ENCODE assay signal across 13 cellular contexts in the genomic region with DNA sequence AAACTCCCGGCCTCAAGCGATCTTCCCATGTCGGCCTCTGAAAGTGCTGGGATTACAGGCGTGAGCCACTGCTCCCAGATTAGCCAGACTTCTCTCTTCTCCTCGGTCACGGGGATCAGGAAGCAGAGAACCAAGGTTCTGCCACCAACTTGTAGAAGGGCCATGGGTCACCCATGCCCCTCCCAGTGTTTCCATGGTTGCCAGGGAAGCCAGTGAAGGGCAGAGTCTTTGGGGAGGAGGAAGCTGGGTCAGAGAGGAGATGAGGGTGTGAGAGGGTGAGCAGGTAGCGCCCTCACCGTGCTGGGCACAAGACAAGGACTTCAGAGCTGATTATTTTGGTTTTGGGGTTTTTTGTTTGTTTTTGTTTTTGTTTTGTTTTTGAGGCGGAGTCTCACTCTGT.
DNase-seq lines count a peak whose midpoint lies in the region; ATAC-seq, FAIRE-seq and TF ChIP-seq lines count a peak whose summit lies in the region.
"Had no signal": no experiment of that assay in that cellular context is flagged by ENCODE, and none has a peak within 500 bp of the region (broad histone marks: within the 10 kb centered on the region; RNA-seq: fewer than 3 reads in every experiment).

No MANE protein-coding gene starts in this region.

- FAIRE-seq in astrocyte (lab: Jason Lieb, UNC) = no peak

- 76 to 77% methylated on average over 9 of the region's 9 CpGs for WGBS in thyroid gland, 2 donors

- H3K36me3 Mint-ChIP-seq in astrocyte (ENCODE audit: low read depth, unreplicated experiment) = peaks cover 3% of the 10 kb centered on the region
- H3K36me3 Mint-ChIP-seq: T-cell had no signal

- H3K9me3 ChIP-seq in astrocyte (ENCODE audit: insufficient read depth, low read depth, low read length) (peaks cover 11% of the 10 kb centered on the region), lower lobe of right lung (no peaks in the 10 kb centered on the region), thyroid gland (no peaks in the 10 kb centered on the region)
- H3K9me3 ChIP-seq in effector memory CD4-positive, alpha-beta T cell (ENCODE audit: control insufficient read depth, low read length) = no peaks in the 10 kb centered on the region

- H3K4me1 ChIP-seq in astrocyte (ENCODE audit: insufficient read depth, low read length) (peaks cover 22% of the 10 kb centered on the region), lower lobe of right lung (peaks cover 57% of the 10 kb centered on the region), thyroid gland (peaks cover 55 to 69% of the 10 kb centered on the region in 2 donors)
- peaks cover 22% of the 10 kb centered on the region for H3K4me1 ChIP-seq in effector memory CD4-positive, alpha-beta T cell (ENCODE audit: control insufficient read depth, insufficient read depth, low read length, poor library complexity, severe bottlenecking)

- no peak overlapping the region for H3K27ac Mint-ChIP-seq in astrocyte (ENCODE audit: unreplicated experiment)
- H3K27ac Mint-ChIP-seq: stimulated activated effector memory CD8-positive, alpha-beta T cell treated with anti-CD3 and anti-CD28 coated beads, Interleukin-12 subunit alpha, Interleukin-12 subunit beta, amount 100 ng/mL, for 72 hours had no signal

- H3K79me2 ChIP-seq in astrocyte (ENCODE audit: insufficient read depth, low read length) = no peaks in the 10 kb centered on the region

- H3K9me3 Mint-ChIP-seq in astrocyte (ENCODE audit: unreplicated experiment) = peaks cover 21% of the 10 kb centered on the region

- intact Hi-C loops in lower lobe of right lung (cut with DNase I) (no loop called here), thyroid gland (cut with DNase I) (no loop called here)

- H3K4me3 ChIP-seq in astrocyte (ENCODE audit: insufficient read depth, low read depth, low read length) (no peak overlapping the region), lower lobe of right lung (no peak overlapping the region), thyroid gland (replicated peaks in 1 of 3) (no peak overlapping the region)
- H3K4me3 ChIP-seq in effector memory CD4-positive, alpha-beta T cell (ENCODE audit: insufficient read depth, low read depth, low read length, poor library complexity, severe bottlenecking) = no peak overlapping the region

- H2AFZ ChIP-seq in astrocyte (ENCODE audit: low read depth, low read length) = peak overlapping the region; percentile 5

- peak in 1 of 2 donors; percentile 40 for TF ChIP-seq POLR2A in thyroid gland (IDR thresholded peaks at IDR 0.05)

- peak; percentile 18 for DNase-seq in NCI-H2196 (lab: John Stamatoyannopoulos, UW; ENCODE audit: unreplicated experiment)
- DNase-seq in NCI-H2196 treated with DMSO at 0.1 percent for 48 hours (lab: John Stamatoyannopoulos, UW; ENCODE audit: unreplicated experiment) = no peak
- DNase-seq in astrocyte (ENCODE audit: low read depth) = no peak
- peak; percentile 80 for DNase-seq in lower lobe of right lung
- DNase-seq in thyroid gland = peak; percentile 70 to 73
- DNase-seq in effector CD4-positive, alpha-beta T cell = no peak
- DNase-seq in effector memory CD4-positive, alpha-beta T cell = no peak
- DNase-seq in D341Med (ENCODE audit: low spot score) = no peak
- DNase-seq: DMS79 treated with DMSO at 0.1 percent for 48 hours, hippocampal formation, NCI-H526 had no signal

- H3K4me1 Mint-ChIP-seq in astrocyte (ENCODE audit: low read depth, unreplicated experiment) = peaks cover 13% of the 10 kb centered on the region

- no peak overlapping the region for H3K4me2 ChIP-seq in astrocyte (ENCODE audit: low read length)

- no peaks in the 10 kb centered on the region for H3K36me3 ChIP-seq in astrocyte (ENCODE audit: insufficient read depth, low read length)
- H3K36me3 ChIP-seq in lower lobe of right lung = no peaks in the 10 kb centered on the region
- no peaks in the 10 kb centered on the region for H3K36me3 ChIP-seq in thyroid gland
- H3K36me3 ChIP-seq in effector memory CD4-positive, alpha-beta T cell (ENCODE audit: control insufficient read depth, insufficient read depth, low read length) = no peaks in the 10 kb centered on the region

- no peak for TF ChIP-seq CTCF in astrocyte (IDR thresholded peaks at IDR 0.05; ENCODE audit: insufficient read depth, low read depth, low read length)
- no peak for TF ChIP-seq CTCF in lower lobe of right lung (IDR thresholded peaks at IDR 0.05)
- no peak for TF ChIP-seq CTCF in thyroid gland (IDR thresholded peaks at IDR 0.05)

- no peaks in the 10 kb centered on the region for H4K20me1 ChIP-seq in astrocyte (ENCODE audit: insufficient read depth, low read length)

- H3K27ac ChIP-seq in astrocyte (ENCODE audit: low read depth, low read length) (no peak overlapping the region), lower lobe of right lung (peak overlapping the region; percentile 34), thyroid gland (peak overlapping the region; percentile 93 to 100 (median 98))
- no peak overlapping the region for H3K27ac ChIP-seq in effector memory CD4-positive, alpha-beta T cell (ENCODE audit: insufficient read depth, low read length, poor library complexity, severe bottlenecking)

- H3K4me3 Mint-ChIP-seq in astrocyte (ENCODE audit: unreplicated experiment) = peak overlapping the region; percentile 35
- H3K4me3 Mint-ChIP-seq: stimulated activated effector memory CD8-positive, alpha-beta T cell treated with anti-CD3 and anti-CD28 coated beads, Interleukin-12 subunit alpha, Interleukin-12 subunit beta, amount 100 ng/mL, for 72 hours; T-cell had no signal

- H3K9ac ChIP-seq in astrocyte (ENCODE audit: low read length) = no peak overlapping the region

- no peaks in the 10 kb centered on the region for H3K27me3 Mint-ChIP-seq in astrocyte (ENCODE audit: low read depth, unreplicated experiment)
- H3K27me3 Mint-ChIP-seq: T-cell had no signal

- H3K27me3 ChIP-seq in astrocyte (ENCODE audit: insufficient read depth, low read length) = no peaks in the 10 kb centered on the region
- H3K27me3 ChIP-seq in lower lobe of right lung (ENCODE audit: low read depth) = no peaks in the 10 kb centered on the region
- no peaks in the 10 kb centered on the region for H3K27me3 ChIP-seq in thyroid gland
- H3K27me3 ChIP-seq in effector memory CD4-positive, alpha-beta T cell (replicated peaks; ENCODE audit: control insufficient read depth, insufficient read depth, low read length, poor library complexity, severe bottlenecking) = no peaks in the 10 kb centered on the region

- peak; percentile 52 to 67 for ATAC-seq in lower lobe of right lung
- ATAC-seq: stimulated activated effector memory CD8-positive, alpha-beta T cell treated with anti-CD3 and anti-CD28 coated beads, Interleukin-12 subunit alpha, Interleukin-12 subunit beta, amount 100 ng/mL, for 72 hours; T-cell had no signal

Comparison
In these comparisons a context has a peak if more than half of its experiments do, and no peak if none do; other contexts are left out.
1. DNase-seq: peak in NCI-H2196 (single experiment), lower lobe of right lung (single experiment) and thyroid gland (2 of 2); none in NCI-H2196 treated with DMSO at 0.1 percent for 48 hours (single experiment), astrocyte (single experiment), effector CD4-positive, alpha-beta T cell (single experiment), effector memory CD4-positive, alpha-beta T cell (0 of 3) and D341Med (single experiment).
2. H3K27ac ChIP-seq: peak in lower lobe of right lung (single experiment) and thyroid gland (3 of 3); none in astrocyte (single experiment) and effector memory CD4-positive, alpha-beta T cell (single experiment).